27 cellular contexts compared by ENCODE assay signal in genomic region chr6:118786696-118787453, GRCh38.
"Had no signal": no experiment of that assay in that cellular context is flagged by ENCODE, and none has a peak within 500 bp of the region (broad histone marks: within the 10 kb centered on the region; RNA-seq: fewer than 3 reads in every experiment).

No MANE protein-coding gene starts in this region.

- H3K27ac Mint-ChIP-seq: WTC11 had no signal

- H3K27ac ChIP-seq: brain microvascular endothelial cell, left lung, stomach, tibial artery had no signal

- H3K36me3 Mint-ChIP-seq: natural killer cell treated with Interleukin-12 subunit alpha and Interleukin-12 subunit beta and Interleukin-15 and Interleukin-18, amount 100 ng/mL, for 72 hours; stimulated activated memory B cell treated with anti-CD40 and anti-IgM and Interleukin-4, amounts not matched to agents 10 μg/mL and 1 μg/mL and 100 μg/mL, for 72 hours had no signal

- H3K27me3 Mint-ChIP-seq: activated CD8-positive, alpha-beta T cell treated with anti-CD3 and anti-CD28 coated beads for 36 hours; activated T-helper 17 cell treated with anti-CD3 and anti-CD28 coated beads, Interleukin-2, amount 50 U/mL, for 72 hours; effector memory CD8-positive, alpha-beta T cell; natural killer cell treated with Interleukin-12 subunit alpha and Interleukin-12 subunit beta and Interleukin-15 and Interleukin-18, amount 100 ng/mL, for 72 hours; stimulated activated memory B cell treated with anti-CD40 and anti-IgM and Interleukin-4, amounts not matched to agents 10 μg/mL and 1 μg/mL and 100 μg/mL, for 72 hours had no signal

- H3K4me1 ChIP-seq: left lung had no signal

- H3K9me3 ChIP-seq: left lung, mucosa of descending colon, stomach, tibial artery had no signal

- DNase-seq: activated CD4-positive, alpha-beta T cell treated with anti-CD3 and anti-CD28 coated beads, Interleukin-2, amount 50 U/mL, for 1 hour; activated CD8-positive, alpha-beta T cell treated with anti-CD3 and anti-CD28 coated beads for 36 hours; activated gamma-delta T cell treated with Interleukin-2 at 50 U/mL for 16 hours; activated naive CD4-positive, alpha-beta T cell treated with anti-CD3 and anti-CD28 coated beads, Interleukin-2, amount 50 U/mL, for 16 hours; activated T-cell treated with anti-CD3 and anti-CD28 coated beads, Interleukin-2, amount 50 U/mL, for 4 hours; amniotic stem cell; brain microvascular endothelial cell; cortex of kidney; effector memory CD8-positive, alpha-beta T cell; foreskin fibroblast; head of caudate nucleus; hippocampal formation; immature natural killer cell; left lung; mucosa of descending colon; small intestine; stimulated activated CD4-positive, alpha-beta T cell treated with anti-CD3 and anti-CD28 coated beads, Interleukin-4, amount 100 ng/mL, for 4 hours; stimulated activated CD8-positive, alpha-beta memory T cell treated with anti-CD3 and anti-CD28 coated beads, Interleukin-4, amount 100 ng/mL, for 48 hours; stomach; T-helper 2 cell; tibial artery had no signal

- H3K4me3 ChIP-seq: left lung, lung, mucosa of descending colon, stomach, tibial artery had no signal

- H3K27me3 ChIP-seq: brain microvascular endothelial cell, left lung, stomach, tibial artery had no signal

- H3K36me3 ChIP-seq: brain microvascular endothelial cell, left lung, stomach, tibial artery had no signal

- ATAC-seq: activated CD8-positive, alpha-beta T cell treated with anti-CD3 and anti-CD28 coated beads for 36 hours; activated T-cell treated with anti-CD3 and anti-CD28 coated beads, Interleukin-2, amount 50 U/mL, for 4 hours; activated T-helper 17 cell treated with anti-CD3 and anti-CD28 coated beads, Interleukin-2, amount 50 U/mL, for 72 hours; mucosa of descending colon; natural killer cell treated with Interleukin-12 subunit alpha and Interleukin-12 subunit beta and Interleukin-15 and Interleukin-18, amount 100 ng/mL, for 72 hours; sciatic nerve; stimulated activated memory B cell treated with anti-CD40 and anti-IgM and Interleukin-4, amounts not matched to agents 10 μg/mL and 1 μg/mL and 100 μg/mL, for 72 hours; WTC11 had no signal

- H3K4me3 Mint-ChIP-seq: activated CD8-positive, alpha-beta T cell treated with anti-CD3 and anti-CD28 coated beads for 36 hours; activated T-cell treated with anti-CD3 and anti-CD28 coated beads, Interleukin-2, amount 50 U/mL, for 4 hours; immature natural killer cell; natural killer cell treated with Interleukin-12 subunit alpha and Interleukin-12 subunit beta and Interleukin-15 and Interleukin-18, amount 100 ng/mL, for 72 hours; stimulated activated memory B cell treated with anti-CD40 and anti-IgM and Interleukin-4, amounts not matched to agents 10 μg/mL and 1 μg/mL and 100 μg/mL, for 72 hours; WTC11 had no signal
